Comparison of ENCODE assay signal across 1 cellular context in genomic region chr3:137746808-137747207, GRCh38.
TF ChIP-seq lines count a peak whose summit lies in the region.

No MANE protein-coding gene starts in this region.

TF ChIP-seq in WTC11, 78 proteins besides CTCF, POLR2A, EP300 and RAD21 (continued from another document):
- TF ChIP-seq, protein P1, sequence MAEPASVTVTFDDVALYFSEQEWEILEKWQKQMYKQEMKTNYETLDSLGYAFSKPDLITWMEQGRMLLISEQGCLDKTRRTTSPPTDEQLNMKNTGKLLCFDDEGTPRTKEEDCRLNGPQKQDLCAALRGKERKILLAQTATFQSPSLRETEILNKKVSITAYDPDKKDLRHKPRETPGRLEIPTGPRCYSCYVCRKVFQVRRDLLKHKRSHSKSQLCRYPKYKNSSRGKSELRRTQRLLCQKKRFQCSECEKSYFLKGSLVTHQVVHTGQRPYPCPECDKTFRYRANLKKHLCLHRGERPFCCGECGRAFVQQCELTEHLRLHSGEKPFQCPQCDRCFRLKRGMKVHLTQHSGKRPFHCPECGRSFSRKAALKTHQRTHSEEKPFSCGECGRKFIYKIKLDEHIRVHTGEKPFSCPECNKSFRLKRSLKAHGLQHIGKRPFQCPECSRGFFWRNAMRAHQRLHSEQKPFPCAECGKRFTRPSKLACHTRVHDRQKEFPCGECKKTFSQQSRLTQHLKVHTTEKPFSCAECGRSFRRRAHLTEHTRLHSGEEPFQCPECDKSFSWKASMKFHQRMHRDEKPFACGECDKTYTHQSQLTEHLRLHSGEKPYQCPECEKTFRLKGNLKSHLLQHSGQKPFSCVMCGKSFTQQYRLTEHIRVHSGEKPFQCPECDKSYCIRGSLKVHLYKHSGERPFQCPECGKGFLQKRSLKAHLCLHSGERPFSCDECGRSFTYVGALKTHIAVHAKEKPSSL (CRISPR knock-in tag; conservative IDR thresholded peaks at IDR 0.05): no peak
- no peak for TF ChIP-seq SMAD4 (CRISPR knock-in tag; IDR thresholded peaks at IDR 0.05)
- TF ChIP-seq FOXK1 (CRISPR knock-in tag; IDR thresholded peaks at IDR 0.05): no peak
- no peak for TF ChIP-seq SP1 (CRISPR knock-in tag; conservative IDR thresholded peaks at IDR 0.05)
- no peak for TF ChIP-seq TCF7 (CRISPR knock-in tag; IDR thresholded peaks at IDR 0.05; ENCODE audit: low read depth)
- TF ChIP-seq RORB (CRISPR knock-in tag; IDR thresholded peaks at IDR 0.05): no peak
- no peak for TF ChIP-seq IRF1 (CRISPR knock-in tag; IDR thresholded peaks at IDR 0.05)
- TF ChIP-seq ARID4B (CRISPR knock-in tag; IDR thresholded peaks at IDR 0.05; ENCODE audit: borderline replicate concordance): no peak
- TF ChIP-seq, protein P2, sequence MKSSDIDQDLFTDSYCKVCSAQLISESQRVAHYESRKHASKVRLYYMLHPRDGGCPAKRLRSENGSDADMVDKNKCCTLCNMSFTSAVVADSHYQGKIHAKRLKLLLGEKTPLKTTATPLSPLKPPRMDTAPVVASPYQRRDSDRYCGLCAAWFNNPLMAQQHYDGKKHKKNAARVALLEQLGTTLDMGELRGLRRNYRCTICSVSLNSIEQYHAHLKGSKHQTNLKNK (CRISPR knock-in tag; IDR thresholded peaks at IDR 0.05): no peak
- no peak for TF ChIP-seq IRF2 (CRISPR knock-in tag; IDR thresholded peaks at IDR 0.05; ENCODE audit: borderline replicate concordance, low read depth)
- no peak for TF ChIP-seq GABPB1 (CRISPR knock-in tag; IDR thresholded peaks at IDR 0.05)
- TF ChIP-seq USF1 (CRISPR knock-in tag; IDR thresholded peaks at IDR 0.05): no peak
- TF ChIP-seq ATF6 (CRISPR knock-in tag; IDR thresholded peaks at IDR 0.05): no peak
- TF ChIP-seq ZNF121 (CRISPR knock-in tag; IDR thresholded peaks at IDR 0.05): no peak
- no peak for TF ChIP-seq ZNF138 (CRISPR knock-in tag; conservative IDR thresholded peaks at IDR 0.05)
- no peak for TF ChIP-seq TEAD4 (CRISPR knock-in tag; IDR thresholded peaks at IDR 0.05)
